In genomic region chr1:109978761-109979488, GRCh38 we compare ENCODE assay signal across 2 cellular contexts.
TF ChIP-seq lines count a peak whose summit lies in the region.

No MANE protein-coding gene starts in this region.

TF ChIP-seq in IMR-90, 13 proteins besides CTCF, POLR2A, EP300 and RAD21:
- TF ChIP-seq NFE2L2 (IDR thresholded peaks at IDR 0.05; ENCODE audit: low read depth, low read length) (no peak), FOS (IDR thresholded peaks at IDR 0.05; ENCODE audit: low read depth, low read length) (no peak), RFX5 (IDR thresholded peaks at IDR 0.05; ENCODE audit: low read depth, low read length) (no peak), MAFK (IDR thresholded peaks at IDR 0.05; ENCODE audit: low read depth, low read length) (no peak), MAZ (IDR thresholded peaks at IDR 0.05; ENCODE audit: borderline replicate concordance, low read depth, low read length) (no peak), CEBPB (IDR thresholded peaks at IDR 0.05; ENCODE audit: low read depth, low read length) (no peak), BHLHE40 (IDR thresholded peaks at IDR 0.05; ENCODE audit: low read depth, low read length) (no peak), SMC3 (IDR thresholded peaks at IDR 0.05; ENCODE audit: low read depth, low read length) (no peak), RCOR1 (IDR thresholded peaks at IDR 0.05; ENCODE audit: insufficient replicate concordance, low read length) (no peak), CHD1 (IDR thresholded peaks at IDR 0.05; ENCODE audit: low read depth, low read length) (no peak), USF2 (IDR thresholded peaks at IDR 0.05; ENCODE audit: low read depth, low read length) (no peak), ELK1 (IDR thresholded peaks at IDR 0.05; ENCODE audit: borderline replicate concordance, low read depth, low read length) (no peak), MXI1 (IDR thresholded peaks at IDR 0.05; ENCODE audit: borderline replicate concordance, low read depth, low read length) (no peak)
TF ChIP-seq in IMR-90: peak in this region for 0.

TF ChIP-seq in liver, 16 proteins besides CTCF, POLR2A, EP300 and RAD21:
- TF ChIP-seq HNF4G (IDR thresholded peaks at IDR 0.05), result peak; percentile 67
- TF ChIP-seq EGR1 (IDR thresholded peaks at IDR 0.05; ENCODE audit: low read depth in 2 of 2), result no peak
- peak; percentile 7 to 56 for TF ChIP-seq RXRA (IDR thresholded peaks at IDR 0.05)
- peak; percentile 13 for TF ChIP-seq YY1 (IDR thresholded peaks at IDR 0.05)
- TF ChIP-seq SP1 (IDR thresholded peaks at IDR 0.05), result no peak
- no peak for TF ChIP-seq GABPA (IDR thresholded peaks at IDR 0.05 in 1 of 2, conservative IDR thresholded peaks at IDR 0.05 in 1 of 2)
- no peak for TF ChIP-seq REST (IDR thresholded peaks at IDR 0.05)
- no peak for TF ChIP-seq ATF3 (IDR thresholded peaks at IDR 0.05)
- TF ChIP-seq NR2F2 (IDR thresholded peaks at IDR 0.05), result no peak
- no peak for TF ChIP-seq MAX (IDR thresholded peaks at IDR 0.05)
- no peak for TF ChIP-seq ZBTB33 (IDR thresholded peaks at IDR 0.05)
- TF ChIP-seq JUND (IDR thresholded peaks at IDR 0.05), result peak in 1 of 2 donors; percentile 20
- TF ChIP-seq TAF1 (conservative IDR thresholded peaks at IDR 0.05), result no peak
- no peak for TF ChIP-seq FOXA1 (IDR thresholded peaks at IDR 0.05)
- peak; percentile 65 for TF ChIP-seq FOXA2 (IDR thresholded peaks at IDR 0.05)
- peak; percentile 84 to 88 for TF ChIP-seq HNF4A (conservative IDR thresholded peaks at IDR 0.05)
TF ChIP-seq in liver: peak in this region for 6.
